In genomic region chr9:100267211-100267610, GRCh38 we compare ENCODE assay signal across 10 cellular contexts.
"Had no signal": no experiment of that assay in that cellular context is flagged by ENCODE, and none has a peak within 500 bp of the region (broad histone marks: within the 10 kb centered on the region; RNA-seq: fewer than 3 reads in every experiment).

No MANE protein-coding gene starts in this region.

- FAIRE-seq: H1, HTR-8/SVneo had no signal

- H3K4me1 ChIP-seq: HAP-1 had no signal

- DNase-seq: H7, HFFc6, KBM-7 had no signal

- H3K9me3 Mint-ChIP-seq: GM23338, HFFc6, IgD-negative memory B cell had no signal

- H3K4me3 ChIP-seq: GM23338, HAP-1 had no signal

- ATAC-seq: GM23338, HCT116 had no signal

- H3K4me3 Mint-ChIP-seq: GM23338, HFFc6, IgD-negative memory B cell had no signal

- H3K4me1 Mint-ChIP-seq: IgD-negative memory B cell had no signal

- H3K27ac Mint-ChIP-seq: HFFc6, IgD-negative memory B cell had no signal

- H3K27me3 Mint-ChIP-seq: IgD-negative memory B cell had no signal

- H3K27ac ChIP-seq: KMS-11 had no signal

- H3K9me3 ChIP-seq: HAP-1 had no signal
